Comparison of ENCODE assay signal across 11 cellular contexts in genomic region chr9:115006660-115007059, GRCh38.
DNase-seq lines count a peak whose midpoint lies in the region; ATAC-seq and TF ChIP-seq lines count a peak whose summit lies in the region.
"Had no signal": no experiment of that assay in that cellular context is flagged by ENCODE, and none has a peak within 500 bp of the region (broad histone marks: within the 10 kb centered on the region; RNA-seq: fewer than 3 reads in every experiment).

No MANE protein-coding gene starts in this region.

- H3K79me2 ChIP-seq in SK-N-SH (ENCODE audit: insufficient read depth) (no peaks in the 10 kb centered on the region), osteoblast (ENCODE audit: insufficient read depth, low read length) (no peaks in the 10 kb centered on the region)

- in situ Hi-C loops in brain microvascular endothelial cell (cut with HindIII; ENCODE audit: low pct_ligation_motif_present, low sequenced_read_pairs) = loop anchor here (25.0 kb wide), 1 partner anchor 319 kb away; the partner anchor contains the start of gene TEX48

- 80% methylated on average over 2 of the region's 3 CpGs for WGBS in SK-N-SH (ENCODE audit: low lambda C conversion rate)
- WGBS in spleen, 5 donors = 78 to 95% (median 84%) methylated on average over 3 of the region's 3 CpGs

- DNase-seq in SK-N-SH (no peak), NB4 (ENCODE audit: low read depth) (peak; percentile 60), brain microvascular endothelial cell (peak; percentile 82), osteoblast (ENCODE audit: insufficient read length, low spot score, missing footprints) (peak; percentile 90), osteocyte (ENCODE audit: extremely low spot score, unreplicated experiment) (no peak), spleen (no peak), cerebellar nuclear complex (lab: John Stamatoyannopoulos, UW) (no peak)
- DNase-seq: 8988T, midbrain, NCI-H510A treated with DMSO at 0.1 percent for 48 hours had no signal

- H3K4me3 Mint-ChIP-seq in osteocyte (ENCODE audit: unreplicated experiment) = no peak overlapping the region

- H3K9me3 ChIP-seq in SK-N-SH (no peaks in the 10 kb centered on the region), osteoblast (ENCODE audit: low read depth, low read length) (no peaks in the 10 kb centered on the region), spleen (no peaks in the 10 kb centered on the region)

- H3F3A ChIP-seq in SK-N-SH (replicated peaks; ENCODE audit: insufficient read depth) = peaks cover 4% of the 10 kb centered on the region

- TF ChIP-seq POLR2A in NB4 (IDR thresholded peaks at IDR 0.05; ENCODE audit: extremely low read depth, insufficient read length) = no peak
- no peak for TF ChIP-seq POLR2A in spleen (IDR thresholded peaks at IDR 0.05)

- no peak overlapping the region for H3K27ac Mint-ChIP-seq in osteocyte (ENCODE audit: unreplicated experiment)

- H2AFZ ChIP-seq in SK-N-SH (ENCODE audit: low read depth) = no peak overlapping the region
- no peak overlapping the region for H2AFZ ChIP-seq in osteoblast (ENCODE audit: low read length)

- no peak overlapping the region for H3K9ac ChIP-seq in SK-N-SH

- POLR2A ChIA-PET in SK-N-SH (lab: Yijun Ruan, JAX) = no interaction called here

- no peaks in the 10 kb centered on the region for H3K36me3 Mint-ChIP-seq in osteocyte (ENCODE audit: unreplicated experiment)

- H3K27ac ChIP-seq in SK-N-SH (ENCODE audit: low read depth in 2 of 2, low read length in 1 of 2) (no peak overlapping the region), brain microvascular endothelial cell (no peak overlapping the region), osteoblast (ENCODE audit: low read depth, low read length) (peak overlapping the region; percentile 81), spleen (no peak overlapping the region)

- intact Hi-C loops in spleen (cut with DNase I; ENCODE audit: low total_unique reads) = no loop called here

- H3K9me2 ChIP-seq in SK-N-SH = no peaks in the 10 kb centered on the region

- H3K27me3 ChIP-seq in SK-N-SH (ENCODE audit: insufficient read depth) (no peaks in the 10 kb centered on the region), brain microvascular endothelial cell (replicated peaks) (no peaks in the 10 kb centered on the region), osteoblast (ENCODE audit: insufficient read depth, low read length) (no peaks in the 10 kb centered on the region), spleen (replicated peaks in 1 of 7) (no peaks in the 10 kb centered on the region)

- H4K20me1 ChIP-seq in SK-N-SH (ENCODE audit: insufficient read depth) (no peaks in the 10 kb centered on the region), osteoblast (ENCODE audit: insufficient read depth, low read length) (no peaks in the 10 kb centered on the region)

- H3K27me3 Mint-ChIP-seq in osteocyte (ENCODE audit: unreplicated experiment) = peaks cover 12% of the 10 kb centered on the region

- H3K4me1 Mint-ChIP-seq in osteocyte (ENCODE audit: unreplicated experiment) = peaks cover 28% of the 10 kb centered on the region

- no peak for TF ChIP-seq EP300 in SK-N-SH (IDR thresholded peaks at IDR 0.05; ENCODE audit: borderline replicate concordance in 1 of 2, low read depth in 1 of 2, low read length in 1 of 2)

- no peaks in the 10 kb centered on the region for H3K9me3 Mint-ChIP-seq in osteocyte (ENCODE audit: unreplicated experiment)

- H3K4me1 ChIP-seq in SK-N-SH (ENCODE audit: control insufficient read depth in 1 of 2, insufficient read depth in 2 of 2, low read depth in 1 of 2, low read length in 1 of 2) = 0 out of 4 replicates have a peak, but pooled peaks cover 0 to 5% of the 10 kb centered on the region in 2 experiments
- peaks cover 21% of the 10 kb centered on the region for H3K4me1 ChIP-seq in osteoblast (ENCODE audit: insufficient read depth, low read length)
- H3K4me1 ChIP-seq in spleen = peaks cover 0 to 6% (median 0%) of the 10 kb centered on the region in 6 donors

- TF ChIP-seq CTCF in SK-N-SH (IDR thresholded peaks at IDR 0.05) = no peak
- TF ChIP-seq CTCF in NB4 (IDR thresholded peaks at IDR 0.05; ENCODE audit: low read depth, low read length) = no peak
- no peak for TF ChIP-seq CTCF in brain microvascular endothelial cell (IDR thresholded peaks at IDR 0.05; ENCODE audit: low read depth, low read length, missing control alignments)
- no peak for TF ChIP-seq CTCF in osteoblast (IDR thresholded peaks at IDR 0.05; ENCODE audit: extremely low read depth, low read depth, low read length)
- no peak for TF ChIP-seq CTCF in osteocyte (IDR thresholded peaks at IDR 0.05)
- no peak for TF ChIP-seq CTCF in spleen (IDR thresholded peaks at IDR 0.05 in 8 of 11, conservative IDR thresholded peaks at IDR 0.05 in 3 of 11)

- H3K4me3 ChIP-seq in SK-N-SH (ENCODE audit: low read depth in 2 of 2, low read length in 1 of 2) (no peak overlapping the region), NB4 (ENCODE audit: low read depth, low read length) (no peak overlapping the region), brain microvascular endothelial cell (ENCODE audit: low read depth, low read length) (no peak overlapping the region), osteoblast (ENCODE audit: insufficient read depth, low read length) (no peak overlapping the region), spleen (no peak overlapping the region)

- H3K36me3 ChIP-seq in SK-N-SH (replicated peaks in 1 of 2; ENCODE audit: control insufficient read depth in 1 of 2, insufficient read depth in 2 of 2, low read length in 1 of 2) (no peaks in the 10 kb centered on the region), brain microvascular endothelial cell (replicated peaks) (no peaks in the 10 kb centered on the region), osteoblast (ENCODE audit: insufficient read depth, low read length) (no peaks in the 10 kb centered on the region), spleen (no peaks in the 10 kb centered on the region)

- TF ChIP-seq RAD21 in SK-N-SH (IDR thresholded peaks at IDR 0.05; ENCODE audit: low read length) = no peak

- H3K4me2 ChIP-seq in SK-N-SH = no peak overlapping the region
- peak overlapping the region; percentile 18 for H3K4me2 ChIP-seq in osteoblast (ENCODE audit: insufficient read depth, low read length)

- CTCF ChIA-PET in SK-N-SH (lab: Yijun Ruan, JAX) = interaction anchor here (0.9 to 3.1 kb wide), 5 partner anchors 8 to 601 kb away, joined by 3 to 16 read pairs (median 4); partner anchors contain the start of gene TEX48

- ATAC-seq in SK-N-SH treated with all-trans-retinoic acid at 6 μM for 48 hours = no peak

TF ChIP-seq in SK-N-SH, 30 proteins besides CTCF, POLR2A, EP300 and RAD21:
- TF ChIP-seq FOSL2 (IDR thresholded peaks at IDR 0.05; ENCODE audit: borderline replicate concordance, low read depth) = 0 out of 2 replicates have a peak, but pooled peaks have one; percentile 14
- no peak for TF ChIP-seq NFIC (IDR thresholded peaks at IDR 0.05; ENCODE audit: borderline replicate concordance)
- TF ChIP-seq PBX3 (IDR thresholded peaks at IDR 0.05) = no peak
- TF ChIP-seq RFX5 (IDR thresholded peaks at IDR 0.05; ENCODE audit: low read length) = no peak
- no peak for TF ChIP-seq SIN3A (IDR thresholded peaks at IDR 0.05; ENCODE audit: borderline replicate concordance, low read depth, low read length)
- no peak for TF ChIP-seq USF2 (IDR thresholded peaks at IDR 0.05; ENCODE audit: borderline replicate concordance, low read depth, low read length)

TF ChIP-seq in SK-N-SH treated with all-trans-retinoic acid at 6 μM for 48 hours, 23 proteins besides CTCF, POLR2A, EP300 and RAD21:
- no peak for TF ChIP-seq ZNF565 (CRISPR knock-in tag; conservative IDR thresholded peaks at IDR 0.05; ENCODE audit: low read depth)

Comparison
In these comparisons a context has a peak if more than half of its experiments do, and no peak if none do; other contexts are left out.
1. DNase-seq: peak in NB4 (single experiment), brain microvascular endothelial cell (single experiment) and osteoblast (single experiment); none in SK-N-SH (single experiment), osteocyte (single experiment), spleen (single experiment) and cerebellar nuclear complex (0 of 2).